8 cellular contexts compared by ENCODE assay signal in genomic region chr2:241540766-241541561, GRCh38. TPM values are rescaled to one million over a fixed set of nuclear protein-coding genes. Genes with fewer than 3 reads are reported as not detected.
DNase-seq lines count a peak whose midpoint lies in the region; ATAC-seq and TF ChIP-seq lines count a peak whose summit lies in the region.

No MANE protein-coding gene starts in this region.

- CTCF ChIA-PET in activated CD4-positive, alpha-beta T cell treated with anti-CD3 and anti-CD28 coated beads for 36 hours (lab: Charles Lee): no interaction called here

- H3K27ac Mint-ChIP-seq in HFFc6: peak overlapping the region; percentile 57
- H3K27ac Mint-ChIP-seq in activated CD4-positive, alpha-beta T cell treated with anti-CD3 and anti-CD28 coated beads for 36 hours: no peak overlapping the region
- no peak overlapping the region for H3K27ac Mint-ChIP-seq in central memory CD8-positive, alpha-beta T cell (ENCODE audit: low read depth)

- H3K27me3 Mint-ChIP-seq in HFFc6 (ENCODE audit: insufficient read depth): no peaks in the 10 kb centered on the region; the same call in 1 of the 2 replicates
- peaks cover 14% of the 10 kb centered on the region for H3K27me3 Mint-ChIP-seq in activated CD4-positive, alpha-beta T cell treated with anti-CD3 and anti-CD28 coated beads for 36 hours
- H3K27me3 Mint-ChIP-seq in central memory CD8-positive, alpha-beta T cell: peaks cover 27% of the 10 kb centered on the region

- no peak for TF ChIP-seq CTCF in AG09309 (IDR thresholded peaks at IDR 0.05; ENCODE audit: control insufficient read depth, insufficient read depth, low read depth, low read length, missing control alignments)
- no peak for TF ChIP-seq CTCF in HFFc6 (IDR thresholded peaks at IDR 0.05)

- peaks cover 7% of the 10 kb centered on the region for H3K4me1 Mint-ChIP-seq in HFFc6 (ENCODE audit: low read depth)
- peaks cover 4% of the 10 kb centered on the region for H3K4me1 Mint-ChIP-seq in activated CD4-positive, alpha-beta T cell treated with anti-CD3 and anti-CD28 coated beads for 36 hours
- H3K4me1 Mint-ChIP-seq in central memory CD8-positive, alpha-beta T cell: no peaks in the 10 kb centered on the region

- intact Hi-C loops in activated CD4-positive, alpha-beta T cell treated with anti-CD3 and anti-CD28 coated beads for 36 hours (cut with DNase I, micrococcal nuclease): loop anchor here (1.0 to 2.0 kb wide), 10 partner anchors 33 to 708 kb away; partner anchors contain the start of genes STK25 (in 2 of the 2), ATG4B (in 1 of the 2), D2HGDH (in 1 of the 2) and FARP2 (in 1 of the 2)

- H3K36me3 Mint-ChIP-seq in HFFc6 (ENCODE audit: low read depth): no peaks in the 10 kb centered on the region
- H3K36me3 Mint-ChIP-seq in activated CD4-positive, alpha-beta T cell treated with anti-CD3 and anti-CD28 coated beads for 36 hours (ENCODE audit: low read depth): no peaks in the 10 kb centered on the region
- H3K36me3 Mint-ChIP-seq in central memory CD8-positive, alpha-beta T cell (ENCODE audit: insufficient read depth): no peaks in the 10 kb centered on the region

- peaks cover 7% of the 10 kb centered on the region for H3K27me3 ChIP-seq in layer of hippocampus (ENCODE audit: control insufficient read depth, insufficient read depth, low read length)

- POLR2A ChIA-PET in activated CD4-positive, alpha-beta T cell treated with anti-CD3 and anti-CD28 coated beads for 36 hours (lab: Charles Lee): no interaction called here

- peak overlapping the region; percentile 15 for H3K4me3 ChIP-seq in AG09309 (ENCODE audit: control insufficient read depth, low read depth, low read length)

- H3K4me3 Mint-ChIP-seq in HFFc6: peak overlapping the region; percentile 82
- peak overlapping the region; percentile 31 for H3K4me3 Mint-ChIP-seq in activated CD4-positive, alpha-beta T cell treated with anti-CD3 and anti-CD28 coated beads for 36 hours
- H3K4me3 Mint-ChIP-seq in central memory CD8-positive, alpha-beta T cell: peak overlapping the region; percentile 49

- no peaks in the 10 kb centered on the region for H3K9me3 Mint-ChIP-seq in HFFc6
- H3K9me3 Mint-ChIP-seq in activated CD4-positive, alpha-beta T cell treated with anti-CD3 and anti-CD28 coated beads for 36 hours (ENCODE audit: low read depth): no peaks in the 10 kb centered on the region
- H3K9me3 Mint-ChIP-seq in central memory CD8-positive, alpha-beta T cell: no peaks in the 10 kb centered on the region

- H3K27ac ChIP-seq in layer of hippocampus (ENCODE audit: low read depth, low read length): peak overlapping the region; percentile 57

- no peak for DNase-seq in AG09309 (ENCODE audit: low read depth)
- DNase-seq in HFFc6: peak; percentile 25
- DNase-seq in activated CD4-positive, alpha-beta T cell treated with anti-CD3 and anti-CD28 coated beads for 36 hours: peak; percentile 90
- DNase-seq in central memory CD8-positive, alpha-beta T cell (ENCODE audit: low spot score in 2 of 2): peak in 1 of 2 donors; percentile 27
- DNase-seq in stimulated activated CD4-positive, alpha-beta T cell treated with anti-CD3 and anti-CD28 coated beads, Interleukin-4, amount 100 ng/mL, for 1 hour: peak; percentile 62

- peak; percentile 92 for ATAC-seq in activated CD4-positive, alpha-beta T cell treated with anti-CD3 and anti-CD28 coated beads for 36 hours
- no peak for ATAC-seq in central memory CD8-positive, alpha-beta T cell (replicated peaks; ENCODE audit: extremely low read depth, poor library complexity, severe bottlenecking)
- ATAC-seq in GM19351 (IDR thresholded peaks at IDR 0.05; ENCODE audit: unreplicated experiment) (no peak), HG03280 (IDR thresholded peaks at IDR 0.05; ENCODE audit: unreplicated experiment) (no peak)

RNA-seq across cellular contexts. Expression of gene BOK, which starts 17.6 kb away (rescaled TPM):
- total RNA-seq in HFFc6 (2021; fragmentation: NEBNext Ultra II Directional; extraction: Animal tissue kit (Norgen Biotek cat#: 25700)): 10 to 100 TPM; 26.3 to 42.4 (median 29.1) TPM
- total RNA-seq in activated CD4-positive, alpha-beta T cell treated with anti-CD3 and anti-CD28 coated beads for 36 hours: under 1 TPM; 0.09 to 0.64 TPM

RNA-seq across cellular contexts. Expression of gene STK25, which starts 32.6 kb away (rescaled TPM):
- total RNA-seq in HFFc6 (2021; fragmentation: NEBNext Ultra II Directional; extraction: Animal tissue kit (Norgen Biotek cat#: 25700)): 100 to 1,000 TPM; 129 to 159 (median 150) TPM
- total RNA-seq in activated CD4-positive, alpha-beta T cell treated with anti-CD3 and anti-CD28 coated beads for 36 hours: 100 to 1,000 TPM in 1 of 2 experiments, 10 to 100 TPM in 1; 93.5 to 123 TPM

Comparison
In these comparisons a context has a peak if more than half of its experiments do, and no peak if none do; other contexts are left out.
1. H3K4me3 Mint-ChIP-seq: peak in every context shown above with its lines; median percentile 82 in HFFc6; 49 in central memory CD8-positive, alpha-beta T cell; 31 in activated CD4-positive, alpha-beta T cell treated with anti-CD3 and anti-CD28 coated beads for 36 hours.
2. RNA of gene BOK, which starts 17.6 kb away (total RNA-seq): 26.3 to 42.4 TPM in HFFc6; 0.09 to 0.64 TPM in activated CD4-positive, alpha-beta T cell treated with anti-CD3 and anti-CD28 coated beads for 36 hours; every median in the first group is over 10 times any median in the second.